In the genomic region with DNA sequence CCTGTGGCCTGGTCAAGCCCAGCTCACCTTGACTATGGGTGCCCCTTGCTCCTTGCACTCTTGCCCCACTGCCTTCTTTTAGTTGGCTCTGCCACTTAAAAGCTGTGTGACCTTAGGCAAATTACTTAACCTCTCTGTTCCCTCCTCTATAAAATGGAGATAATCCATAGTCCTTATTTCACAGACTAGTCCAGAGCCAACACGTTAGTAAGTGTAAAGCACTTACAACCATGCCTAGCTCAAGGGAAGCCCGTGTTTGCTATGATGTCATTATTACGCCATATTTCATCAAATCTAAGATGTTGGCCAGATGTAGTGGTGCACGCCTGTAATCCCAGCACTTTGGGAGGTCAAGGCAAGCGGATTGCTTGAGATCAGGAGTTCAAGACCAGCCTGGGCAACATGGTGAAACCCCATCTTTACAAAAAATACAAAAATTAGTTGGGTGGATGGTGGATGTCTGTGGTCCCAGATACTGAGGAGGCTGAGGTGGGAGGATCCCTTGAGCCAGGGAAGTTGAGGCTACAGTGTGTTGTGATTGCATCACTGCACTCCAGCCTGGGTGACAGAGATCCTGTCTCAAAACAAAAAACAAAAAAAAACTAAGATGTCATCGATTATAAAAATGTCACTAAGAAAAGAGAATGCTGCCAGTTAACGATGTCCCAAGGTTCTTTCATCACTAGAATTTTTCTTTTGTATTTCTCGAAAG, we compare ENCODE assay signal across 15 cellular contexts. TPM values are rescaled to one million over a fixed set of nuclear protein-coding genes. Genes with fewer than 3 reads are reported as not detected.
DNase-seq lines count a peak whose midpoint lies in the region; ATAC-seq and TF ChIP-seq lines count a peak whose summit lies in the region.
"Had no signal": no experiment of that assay in that cellular context is flagged by ENCODE, and none has a peak within 500 bp of the region (broad histone marks: within the 10 kb centered on the region; RNA-seq: fewer than 3 reads in every experiment).

No MANE protein-coding gene starts in this region.

- H3K4me1 Mint-ChIP-seq in activated T-cell treated with anti-CD3 and anti-CD28 coated beads, Interleukin-2, amount 50 U/mL, for 72 hours (ENCODE audit: low read depth) = peaks cover 56% of the 10 kb centered on the region
- H3K4me1 Mint-ChIP-seq in activated T-helper 2 cell treated with anti-CD3 and anti-CD28 coated beads, Interferon-gamma antibody, Interleukin-2, Interleukin-4, amounts not matched to agents 10 μg/mL and 5 μg/mL and 100 μg/mL, durations not matched to agents 14 hours and 24 hours and 36 hours (ENCODE audit: low read depth) = peaks cover 33% of the 10 kb centered on the region
- H3K4me1 Mint-ChIP-seq in natural killer cell = peaks cover 24 to 50% of the 10 kb centered on the region in 2 donors

- ATAC-seq in activated T-cell treated with anti-CD3 and anti-CD28 coated beads, Interleukin-2, amount 50 U/mL, for 72 hours (replicated peaks in 1 of 2) = no peak
- ATAC-seq in natural killer cell = no peak
- no peak for ATAC-seq in GM18867 (IDR thresholded peaks at IDR 0.05; ENCODE audit: unreplicated experiment)
- ATAC-seq: activated CD4-positive, CD25-positive, alpha-beta regulatory T cell treated with anti-CD3 and anti-CD28 coated beads, Interleukin-2, amount 50 U/mL, for 24 hours; heart right ventricle; psoas muscle had no signal

- intact Hi-C loops in activated T-helper 2 cell treated with anti-CD3 and anti-CD28 coated beads, Interferon-gamma antibody, Interleukin-2, Interleukin-4, amounts not matched to agents 10 μg/mL and 5 μg/mL and 100 μg/mL, durations not matched to agents 14 hours and 24 hours and 36 hours (cut with micrococcal nuclease) = no loop called here
- intact Hi-C loops in natural killer cell (cut with micrococcal nuclease) = no loop called here

- H3K27ac Mint-ChIP-seq in activated T-cell treated with anti-CD3 and anti-CD28 coated beads, Interleukin-2, amount 50 U/mL, for 72 hours = peak overlapping the region; percentile 48
- H3K27ac Mint-ChIP-seq in activated T-helper 2 cell treated with anti-CD3 and anti-CD28 coated beads, Interferon-gamma antibody, Interleukin-2, Interleukin-4, amounts not matched to agents 10 μg/mL and 5 μg/mL and 100 μg/mL, durations not matched to agents 14 hours and 24 hours and 36 hours = peak overlapping the region; percentile 17
- H3K27ac Mint-ChIP-seq in natural killer cell = peak overlapping the region; percentile 96 to 98

- no peak for TF ChIP-seq CTCF in natural killer cell (IDR thresholded peaks at IDR 0.05)

- H3K27me3 Mint-ChIP-seq in activated T-cell treated with anti-CD3 and anti-CD28 coated beads, Interleukin-2, amount 50 U/mL, for 72 hours (ENCODE audit: low read depth) = no peaks in the 10 kb centered on the region
- H3K27me3 Mint-ChIP-seq in activated T-helper 2 cell treated with anti-CD3 and anti-CD28 coated beads, Interferon-gamma antibody, Interleukin-2, Interleukin-4, amounts not matched to agents 10 μg/mL and 5 μg/mL and 100 μg/mL, durations not matched to agents 14 hours and 24 hours and 36 hours (ENCODE audit: low read depth) = no peaks in the 10 kb centered on the region
- no peaks in the 10 kb centered on the region for H3K27me3 Mint-ChIP-seq in natural killer cell (ENCODE audit: low read depth in 2 of 2)

- H3K36me3 Mint-ChIP-seq in activated T-cell treated with anti-CD3 and anti-CD28 coated beads, Interleukin-2, amount 50 U/mL, for 72 hours (ENCODE audit: insufficient read depth in 2 of 2) = peaks cover 0 to 12% of the 10 kb centered on the region in 2 donors
- peaks cover 34% of the 10 kb centered on the region for H3K36me3 Mint-ChIP-seq in activated T-helper 2 cell treated with anti-CD3 and anti-CD28 coated beads, Interferon-gamma antibody, Interleukin-2, Interleukin-4, amounts not matched to agents 10 μg/mL and 5 μg/mL and 100 μg/mL, durations not matched to agents 14 hours and 24 hours and 36 hours (ENCODE audit: low read depth)
- H3K36me3 Mint-ChIP-seq in natural killer cell = no peaks in the 10 kb centered on the region

- H3K4me3 Mint-ChIP-seq in activated T-cell treated with anti-CD3 and anti-CD28 coated beads, Interleukin-2, amount 50 U/mL, for 72 hours = peak overlapping the region in 1 of 2 donors; percentile 87
- H3K4me3 Mint-ChIP-seq in activated T-helper 2 cell treated with anti-CD3 and anti-CD28 coated beads, Interferon-gamma antibody, Interleukin-2, Interleukin-4, amounts not matched to agents 10 μg/mL and 5 μg/mL and 100 μg/mL, durations not matched to agents 14 hours and 24 hours and 36 hours (ENCODE audit: low read depth) = no peak overlapping the region
- H3K4me3 Mint-ChIP-seq in natural killer cell = peak overlapping the region; percentile 25

- DNase-seq in activated T-cell treated with anti-CD3 and anti-CD28 coated beads, Interleukin-2, amount 50 U/mL, for 72 hours = no peak
- no peak for DNase-seq in activated T-cell treated with anti-CD3 and anti-CD28 coated beads, Interleukin-2, amount 50 U/mL, for 48 hours
- no peak for DNase-seq in activated T-helper 2 cell treated with anti-CD3 and anti-CD28 coated beads, Interferon-gamma antibody, Interleukin-2, Interleukin-4, amounts not matched to agents 10 μg/mL and 5 μg/mL and 100 μg/mL, durations not matched to agents 14 hours and 24 hours and 36 hours (ENCODE audit: low spot score)
- no peak for DNase-seq in natural killer cell
- DNase-seq in NCI-H526 (lab: John Stamatoyannopoulos, UW) = no peak
- DNase-seq: ACHN; activated effector memory CD4-positive, alpha-beta T cell treated with Interleukin-2 at 50 U/mL for 16 hours; heart right ventricle; Kasumi-1; NCI-H1694 treated with DMSO at 0.1 percent for 48 hours; NCI-H524; Peyer's patch; psoas muscle had no signal

- no peaks in the 10 kb centered on the region for H3K9me3 Mint-ChIP-seq in activated T-cell treated with anti-CD3 and anti-CD28 coated beads, Interleukin-2, amount 50 U/mL, for 72 hours
- no peaks in the 10 kb centered on the region for H3K9me3 Mint-ChIP-seq in activated T-helper 2 cell treated with anti-CD3 and anti-CD28 coated beads, Interferon-gamma antibody, Interleukin-2, Interleukin-4, amounts not matched to agents 10 μg/mL and 5 μg/mL and 100 μg/mL, durations not matched to agents 14 hours and 24 hours and 36 hours
- H3K9me3 Mint-ChIP-seq in natural killer cell = no peaks in the 10 kb centered on the region

RNA-seq across cellular contexts. Expression of a gene that starts 2.3 kb away (rescaled TPM):
- total RNA-seq in activated T-cell treated with anti-CD3 and anti-CD28 coated beads, Interleukin-2, amount 50 U/mL, for 72 hours = 100 to 1,000 TPM; 119 to 126 TPM
- total RNA-seq in activated T-helper 2 cell treated with anti-CD3 and anti-CD28 coated beads, Interferon-gamma antibody, Interleukin-2, Interleukin-4, amounts not matched to agents 10 μg/mL and 5 μg/mL and 100 μg/mL, durations not matched to agents 14 hours and 24 hours and 36 hours = 127 and 128 TPM in 2 replicates
- total RNA-seq in natural killer cell = 100 to 1,000 TPM; 262 to 276 (median 272) TPM

RNA-seq across cellular contexts. Expression of a gene that starts 19.8 kb away (rescaled TPM):
- 100 to 1,000 TPM; 134 to 138 TPM for total RNA-seq in activated T-cell treated with anti-CD3 and anti-CD28 coated beads, Interleukin-2, amount 50 U/mL, for 72 hours
- 112 and 118 TPM in 2 replicates for total RNA-seq in activated T-helper 2 cell treated with anti-CD3 and anti-CD28 coated beads, Interferon-gamma antibody, Interleukin-2, Interleukin-4, amounts not matched to agents 10 μg/mL and 5 μg/mL and 100 μg/mL, durations not matched to agents 14 hours and 24 hours and 36 hours
- total RNA-seq in natural killer cell = 100 to 1,000 TPM in 1 of 3 donors, 10 to 100 TPM in 2; 85.9 to 104 (median 88.8) TPM

RNA-seq across cellular contexts. Expression of a gene that starts 20.3 kb away (rescaled TPM):
- total RNA-seq in activated T-cell treated with anti-CD3 and anti-CD28 coated beads, Interleukin-2, amount 50 U/mL, for 72 hours = 100 to 1,000 TPM; 145 to 154 TPM
- total RNA-seq in activated T-helper 2 cell treated with anti-CD3 and anti-CD28 coated beads, Interferon-gamma antibody, Interleukin-2, Interleukin-4, amounts not matched to agents 10 μg/mL and 5 μg/mL and 100 μg/mL, durations not matched to agents 14 hours and 24 hours and 36 hours = 290 and 291 TPM in 2 replicates
- 100 to 1,000 TPM in 2 of 3 donors, 10 to 100 TPM in 1; 98.4 to 106 (median 105) TPM for total RNA-seq in natural killer cell

RNA-seq across cellular contexts. Expression of a gene that starts 21.3 kb away (rescaled TPM):
- total RNA-seq in activated T-cell treated with anti-CD3 and anti-CD28 coated beads, Interleukin-2, amount 50 U/mL, for 72 hours = 10 to 100 TPM; 16.6 to 18.4 TPM
- total RNA-seq in activated T-helper 2 cell treated with anti-CD3 and anti-CD28 coated beads, Interferon-gamma antibody, Interleukin-2, Interleukin-4, amounts not matched to agents 10 μg/mL and 5 μg/mL and 100 μg/mL, durations not matched to agents 14 hours and 24 hours and 36 hours = 38.7 and 43.7 TPM in 2 replicates
- 10 to 100 TPM; 27.6 to 36.0 (median 34.4) TPM for total RNA-seq in natural killer cell

RNA-seq across cellular contexts. Expression of a gene that starts 32.4 kb away (rescaled TPM):
- 10 to 100 TPM; 40.5 to 42.4 TPM for total RNA-seq in activated T-cell treated with anti-CD3 and anti-CD28 coated beads, Interleukin-2, amount 50 U/mL, for 72 hours
- total RNA-seq in activated T-helper 2 cell treated with anti-CD3 and anti-CD28 coated beads, Interferon-gamma antibody, Interleukin-2, Interleukin-4, amounts not matched to agents 10 μg/mL and 5 μg/mL and 100 μg/mL, durations not matched to agents 14 hours and 24 hours and 36 hours = 49.4 and 54.6 TPM in 2 replicates
- total RNA-seq in natural killer cell = 10 to 100 TPM; 47.1 to 51.3 (median 50.0) TPM

Comparison
In these comparisons a context has a peak if more than half of its experiments do, and no peak if none do; other contexts are left out.
1. H3K27ac Mint-ChIP-seq: peak in every context shown above with its lines; median percentile 97 in natural killer cell; 48 in activated T-cell treated with anti-CD3 and anti-CD28 coated beads, Interleukin-2, amount 50 U/mL, for 72 hours; 17 in activated T-helper 2 cell treated with anti-CD3 and anti-CD28 coated beads, Interferon-gamma antibody, Interleukin-2, Interleukin-4, amounts not matched to agents 10 μg/mL and 5 μg/mL and 100 μg/mL, durations not matched to agents 14 hours and 24 hours and 36 hours.